27 cellular contexts compared by ENCODE assay signal in the genomic region with DNA sequence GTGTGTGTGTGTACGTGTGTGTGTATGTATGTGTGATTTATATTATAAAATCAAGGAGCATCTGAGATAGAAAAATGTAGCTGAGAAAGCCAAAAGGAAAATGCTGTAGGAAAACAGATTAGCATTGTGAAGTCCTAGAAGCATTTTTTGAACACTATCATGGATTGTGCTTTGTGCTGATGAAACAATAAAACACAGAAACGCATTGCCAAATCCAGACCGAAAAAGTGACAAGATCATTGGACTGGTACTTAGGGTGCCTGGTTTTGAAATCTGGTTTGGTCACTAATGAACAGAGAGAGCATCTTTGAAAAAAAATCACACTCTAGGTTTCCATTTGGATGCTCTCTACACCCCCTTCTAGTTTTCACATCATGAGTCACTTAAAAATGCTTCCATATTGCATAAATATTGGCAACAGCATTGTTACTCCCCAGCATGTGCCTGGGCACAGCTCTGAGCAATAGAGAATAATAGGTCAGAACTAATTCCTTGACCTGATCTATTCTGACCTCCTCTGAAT.
"Had no signal": no experiment of that assay in that cellular context is flagged by ENCODE, and none has a peak within 500 bp of the region (broad histone marks: within the 10 kb centered on the region; RNA-seq: fewer than 3 reads in every experiment).

No MANE protein-coding gene starts in this region.

- H3K27ac ChIP-seq: colonic mucosa, epithelial cell of prostate, lower lobe of right lung, psoas muscle, skin epidermis, spleen, thoracic aorta, tibial nerve, upper lobe of right lung, uterus had no signal

- H3K4me3 ChIP-seq: colonic mucosa, lower lobe of right lung, psoas muscle, skin epidermis, spleen, thoracic aorta, tibial nerve, upper lobe of right lung, uterus had no signal

- H3K9me3 ChIP-seq: colonic mucosa, lower lobe of right lung, psoas muscle, thoracic aorta, tibial nerve, upper lobe of right lung, uterus had no signal

- DNase-seq: colonic mucosa; effector CD8-positive, alpha-beta T cell; endodermal cell; foreskin melanocyte; immature natural killer cell; islet precursor cell; kidney glomerular epithelial cell; left colon; left ventricle myocardium superior; lower lobe of right lung; mesenchymal stem cell; naive thymus-derived CD8-positive, alpha-beta T cell; nephron progenitor cell; posterior cingulate gyrus; psoas muscle; right cardiac atrium; spleen; stimulated activated CD4-positive, alpha-beta T cell treated with anti-CD3 and anti-CD28 coated beads, Interleukin-4, amount 100 ng/mL, for 4 hours; stimulated activated naive CD8-positive, alpha-beta T cell treated with anti-CD3 and anti-CD28 coated beads, Interleukin-15, Interleukin-2, amounts not matched to agents 100 U/mL and 50 U/mL, for 24 hours; upper lobe of right lung; uterus had no signal

- H3K27me3 ChIP-seq: colonic mucosa, spleen, tibial nerve, upper lobe of right lung, uterus had no signal

- H3K4me1 ChIP-seq: colonic mucosa, lower lobe of right lung, psoas muscle, spleen, tibial nerve, upper lobe of right lung, uterus had no signal

- H3K36me3 ChIP-seq: colonic mucosa, lower lobe of right lung, spleen, thoracic aorta, tibial nerve, upper lobe of right lung, uterus had no signal

- ATAC-seq: esophagus mucosa; left colon; left ventricle myocardium superior; lower lobe of right lung; naive thymus-derived CD8-positive, alpha-beta T cell; psoas muscle; right cardiac atrium; stimulated activated memory B cell treated with anti-CD40 and anti-IgM and Interleukin-4, amounts not matched to agents 10 μg/mL and 1 μg/mL and 100 μg/mL, for 72 hours; stimulated activated naive CD8-positive, alpha-beta T cell treated with anti-CD3 and anti-CD28 coated beads, Interleukin-15, Interleukin-2, amounts not matched to agents 100 U/mL and 50 U/mL, for 24 hours; upper lobe of right lung had no signal
